In the genomic region with DNA sequence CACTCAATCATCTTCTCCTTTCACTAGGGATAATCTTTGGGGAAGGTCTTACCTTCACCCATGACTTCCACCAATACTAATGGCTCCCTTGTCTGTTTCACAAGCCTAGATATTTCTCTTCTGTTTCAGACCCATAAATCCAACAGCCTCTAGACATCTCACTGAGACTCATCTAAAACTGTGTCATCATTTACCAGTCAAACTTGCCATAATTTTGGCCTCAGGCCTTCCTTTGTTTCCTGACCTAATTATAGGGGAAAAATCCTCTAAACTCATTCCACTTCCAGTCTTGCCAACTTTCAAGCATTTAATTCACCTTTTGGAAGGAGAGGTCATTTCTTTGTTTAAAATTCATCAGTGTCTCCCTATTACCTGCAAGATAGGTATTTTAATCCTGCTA, we compare ENCODE assay signal across 34 cellular contexts.
"Had no signal": no experiment of that assay in that cellular context is flagged by ENCODE, and none has a peak within 500 bp of the region (broad histone marks: within the 10 kb centered on the region; RNA-seq: fewer than 3 reads in every experiment).

No MANE protein-coding gene starts in this region.

- H3K9me3 ChIP-seq: MG63 had no signal

- H3K36me3 ChIP-seq: MG63 had no signal

- H3K27me3 ChIP-seq: MG63 had no signal

- H3K4me3 ChIP-seq: MG63 had no signal

- H3K27ac ChIP-seq: KMS-11 had no signal

- DNase-seq: Karpas-422, Kasumi-1, MG63, MM.1S, MV-4-11, NCI-H1048, NCI-H1092, NCI-H1092 treated with DMSO at 0.1 percent for 48 hours, NCI-H1105, NCI-H1105 treated with DMSO at 0.1 percent for 48 hours, NCI-H1417, NCI-H1417 treated with DMSO at 0.1 percent for 48 hours, NCI-H1436, NCI-H1436 treated with DMSO at 0.1 percent for 48 hours, NCI-H146, NCI-H1694, NCI-H1694 treated with DMSO at 0.1 percent for 48 hours, NCI-H187, NCI-H187 treated with DMSO at 0.1 percent for 48 hours, NCI-H1930, NCI-H2029, NCI-H2029 treated with DMSO at 0.1 percent for 48 hours, NCI-H2081, NCI-H2081 treated with DMSO at 0.1 percent for 48 hours, NCI-H2107, NCI-H2171, NCI-H2171 treated with DMSO at 0.1 percent for 48 hours, NCI-H2227 treated with DMSO at 0.1 percent for 48 hours, NCI-H345, NCI-H446, NCI-H446 treated with DMSO at 0.1 percent for 48 hours, NCI-H510A, NCI-H510A treated with DMSO at 0.1 percent for 48 hours had no signal

- H3K4me2 ChIP-seq: KMS-11 had no signal

- H3K9ac ChIP-seq: KMS-11 had no signal
